Comparison of ENCODE assay signal across 10 cellular contexts in the genomic region with DNA sequence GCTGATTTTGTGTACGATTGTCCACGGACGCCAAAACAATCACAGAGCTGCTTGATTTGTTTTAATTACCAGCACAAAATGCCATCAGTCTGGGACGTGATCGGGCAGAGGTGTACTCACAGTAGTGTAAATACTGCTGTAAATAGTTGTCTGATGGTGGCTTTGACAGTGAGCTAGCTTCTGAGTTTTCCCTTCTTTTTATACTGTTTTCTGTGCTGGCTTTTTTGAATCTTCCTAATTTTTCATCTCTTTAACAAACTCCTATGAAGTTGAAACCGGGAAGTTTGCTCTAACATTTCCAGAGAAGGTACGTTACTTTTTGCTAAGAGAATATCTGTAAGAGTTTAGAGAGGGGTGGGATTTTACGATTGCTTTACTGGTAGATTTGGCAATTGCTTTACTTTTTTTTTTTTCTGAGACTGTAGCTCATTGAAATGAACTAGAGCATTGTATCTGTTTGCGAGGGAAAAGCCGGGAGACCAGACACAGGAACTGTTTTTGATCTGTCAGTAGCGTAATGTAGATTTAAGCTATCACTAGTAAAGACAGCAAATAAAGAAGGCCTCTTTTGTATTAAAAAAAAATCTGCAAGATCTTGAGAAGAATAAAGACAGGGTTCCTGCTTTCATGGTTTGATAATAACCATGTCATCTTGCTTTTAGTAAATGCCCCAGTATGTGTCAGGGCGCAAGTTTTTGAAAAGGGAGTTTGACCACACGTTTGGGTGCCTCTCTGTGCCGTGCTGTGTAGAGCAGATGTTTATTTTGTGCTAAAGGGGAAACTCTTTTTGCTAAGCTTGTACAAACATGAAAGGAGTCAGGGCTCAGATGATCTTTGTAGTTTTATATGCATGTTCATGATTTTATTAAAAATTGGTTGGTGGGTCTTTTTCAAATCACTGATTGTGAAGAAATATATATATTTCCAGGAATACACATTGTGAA. TPM values are rescaled to one million over a fixed set of nuclear protein-coding genes. Genes with fewer than 3 reads are reported as not detected.
DNase-seq lines count a peak whose midpoint lies in the region; ATAC-seq and TF ChIP-seq lines count a peak whose summit lies in the region.
"Had no signal": no experiment of that assay in that cellular context is flagged by ENCODE, and none has a peak within 500 bp of the region (broad histone marks: within the 10 kb centered on the region; RNA-seq: fewer than 3 reads in every experiment).

No MANE protein-coding gene starts in this region.

- no peaks in the 10 kb centered on the region for H3K9me2 ChIP-seq in SK-N-SH

- H2AK5ac ChIP-seq in mesendoderm (ENCODE audit: low read length), result no peak overlapping the region

- H3K79me2 ChIP-seq in mesendoderm (ENCODE audit: control insufficient read depth, insufficient read depth, low read length) (no peaks in the 10 kb centered on the region), SK-N-SH (ENCODE audit: insufficient read depth) (no peaks in the 10 kb centered on the region)

- no peak for TF ChIP-seq CTCF in coronary artery (IDR thresholded peaks at IDR 0.05)
- TF ChIP-seq CTCF in SK-N-SH (IDR thresholded peaks at IDR 0.05), result no peak
- TF ChIP-seq CTCF in natural killer cell (IDR thresholded peaks at IDR 0.05), result no peak

- H3K4me1 Mint-ChIP-seq in natural killer cell, result no peaks in the 10 kb centered on the region
- H3K4me1 Mint-ChIP-seq: CD4-positive, CD25-positive, alpha-beta regulatory T cell had no signal

- H3K4me2 ChIP-seq in mesendoderm (ENCODE audit: low read length) (no peak overlapping the region), SK-N-SH (no peak overlapping the region)

- H3K27me3 Mint-ChIP-seq in natural killer cell (ENCODE audit: low read depth in 2 of 2), result no peaks in the 10 kb centered on the region
- H3K27me3 Mint-ChIP-seq: CD4-positive, CD25-positive, alpha-beta regulatory T cell had no signal

- no peaks in the 10 kb centered on the region for H3K36me3 ChIP-seq in mesendoderm (ENCODE audit: control insufficient read depth, insufficient read depth, low read length)
- no peaks in the 10 kb centered on the region for H3K36me3 ChIP-seq in SK-N-SH (replicated peaks in 1 of 2; ENCODE audit: control insufficient read depth in 1 of 2, insufficient read depth in 2 of 2, low read length in 1 of 2)

- H4K20me1 ChIP-seq in SK-N-SH (ENCODE audit: insufficient read depth), result no peaks in the 10 kb centered on the region

- no peaks in the 10 kb centered on the region for H3K27me3 ChIP-seq in mesendoderm (ENCODE audit: insufficient read depth, low read length, poor library complexity)
- H3K27me3 ChIP-seq in SK-N-SH (ENCODE audit: insufficient read depth), result peaks cover 21% of the 10 kb centered on the region; the same call in 1 of the 2 replicates

- POLR2A ChIA-PET in SK-N-SH (lab: Yijun Ruan, JAX), result no interaction called here

- TF ChIP-seq RAD21 in SK-N-SH (IDR thresholded peaks at IDR 0.05; ENCODE audit: low read length), result no peak

- no peaks in the 10 kb centered on the region for H3F3A ChIP-seq in SK-N-SH (replicated peaks; ENCODE audit: insufficient read depth)

- no peak overlapping the region for H3K27ac Mint-ChIP-seq in natural killer cell
- H3K27ac Mint-ChIP-seq: CD4-positive, CD25-positive, alpha-beta regulatory T cell had no signal

- H2AFZ ChIP-seq in SK-N-SH (ENCODE audit: low read depth), result no peak overlapping the region

- ATAC-seq in Right ventricle myocardium inferior (no peak), Right ventricle myocardium superior (ENCODE audit: poor library complexity) (no peak), HG03571 (IDR thresholded peaks at IDR 0.05; ENCODE audit: unreplicated experiment) (no peak), natural killer cell (no peak)

- H3K18ac ChIP-seq in mesendoderm (ENCODE audit: low read length), result no peak overlapping the region

- no peak for TF ChIP-seq EP300 in SK-N-SH (IDR thresholded peaks at IDR 0.05; ENCODE audit: borderline replicate concordance in 1 of 2, low read depth in 1 of 2, low read length in 1 of 2)

- no peaks in the 10 kb centered on the region for H3K36me3 Mint-ChIP-seq in natural killer cell
- H3K36me3 Mint-ChIP-seq: CD4-positive, CD25-positive, alpha-beta regulatory T cell had no signal

- H3K9ac ChIP-seq in mesendoderm (ENCODE audit: low read length), result no peak overlapping the region
- no peak overlapping the region for H3K9ac ChIP-seq in SK-N-SH

- H3K9me3 Mint-ChIP-seq in natural killer cell, result peaks cover 3 to 5% of the 10 kb centered on the region in 2 donors
- H3K9me3 Mint-ChIP-seq: CD4-positive, CD25-positive, alpha-beta regulatory T cell had no signal

- peak overlapping the region; percentile 66 for H3K56ac ChIP-seq in mesendoderm (ENCODE audit: low read length)

- CTCF ChIA-PET in SK-N-SH (lab: Yijun Ruan, JAX), result interaction anchor here (1.0 to 1.2 kb wide), 3 partner anchors 8 to 32 kb away, joined by 3 read pairs; no protein-coding TSS in a partner anchor

- no peak overlapping the region for H3K23ac ChIP-seq in mesendoderm (ENCODE audit: low read length)

- no peak overlapping the region for H2BK15ac ChIP-seq in mesendoderm (replicated peaks; ENCODE audit: low read depth)

- H3K4ac ChIP-seq in mesendoderm (ENCODE audit: low read depth, low read length), result no peak overlapping the region

- H2BK120ac ChIP-seq in mesendoderm (ENCODE audit: low read depth, low read length), result no peak overlapping the region

- H2BK5ac ChIP-seq in mesendoderm (ENCODE audit: low read length), result no peak overlapping the region

- peak; percentile 37 for DNase-seq in Right ventricle myocardium inferior (ENCODE audit: missing footprints)
- DNase-seq in Right ventricle myocardium superior, result no peak
- no peak for DNase-seq in coronary artery (ENCODE audit: low spot score)
- no peak for DNase-seq in mesendoderm
- DNase-seq in SK-N-SH, result no peak
- no peak for DNase-seq in natural killer cell
- DNase-seq in activated CD4-positive, alpha-beta T cell treated with anti-CD3 and anti-CD28 coated beads for 48 hours, result no peak
- DNase-seq: CD4-positive, CD25-positive, alpha-beta regulatory T cell had no signal

- H3K27ac ChIP-seq in coronary artery (peak overlapping the region in 1 of 2 donors; percentile 54), mesendoderm (ENCODE audit: low read depth, low read length) (no peak overlapping the region), SK-N-SH (ENCODE audit: low read depth in 2 of 2, low read length in 1 of 2) (no peak overlapping the region)
- H3K27ac ChIP-seq: RWPE1 had no signal

- H3K79me1 ChIP-seq in mesendoderm (ENCODE audit: low read length), result no peaks in the 10 kb centered on the region

- WGBS in mesendoderm (ENCODE audit: extremely low coverage, insufficient coverage, low lambda C conversion rate), result no CpG with 5 or more reads among the region's 14 CpGs
- 2% methylated on average over 14 of the region's 14 CpGs for WGBS in SK-N-SH (ENCODE audit: low lambda C conversion rate)

- no peak overlapping the region for H4K8ac ChIP-seq in mesendoderm (ENCODE audit: low read depth, low read length)

- H4K5ac ChIP-seq in mesendoderm (ENCODE audit: low read length), result no peak overlapping the region

- H3K4me3 Mint-ChIP-seq in natural killer cell, result no peak overlapping the region
- H3K4me3 Mint-ChIP-seq: CD4-positive, CD25-positive, alpha-beta regulatory T cell had no signal

- no peaks in the 10 kb centered on the region for H3K9me3 ChIP-seq in SK-N-SH

- H3K4me1 ChIP-seq in mesendoderm (ENCODE audit: control insufficient read depth, low read depth, low read length) (peaks cover 11% of the 10 kb centered on the region), SK-N-SH (ENCODE audit: control insufficient read depth in 1 of 2, insufficient read depth in 2 of 2, low read depth in 1 of 2, low read length in 1 of 2) (no peaks in the 10 kb centered on the region)

- peak overlapping the region; percentile 49 for H3K4me3 ChIP-seq in coronary artery
- H3K4me3 ChIP-seq in mesendoderm (ENCODE audit: low read length), result no peak overlapping the region
- H3K4me3 ChIP-seq in SK-N-SH (ENCODE audit: low read depth in 2 of 2, low read length in 1 of 2), result no peak overlapping the region

- intact Hi-C loops in Right ventricle myocardium inferior (cut with DNase I), result no loop called here
- intact Hi-C loops in Right ventricle myocardium superior (cut with DNase I), result loop anchor here (10.0 kb wide), 1 partner anchor 331 kb away; no protein-coding TSS in a partner anchor
- intact Hi-C loops in natural killer cell (cut with micrococcal nuclease), result no loop called here

TF ChIP-seq in SK-N-SH, 30 proteins besides CTCF, POLR2A, EP300 and RAD21 (continues in another document):
- TF ChIP-seq, protein P1, sequence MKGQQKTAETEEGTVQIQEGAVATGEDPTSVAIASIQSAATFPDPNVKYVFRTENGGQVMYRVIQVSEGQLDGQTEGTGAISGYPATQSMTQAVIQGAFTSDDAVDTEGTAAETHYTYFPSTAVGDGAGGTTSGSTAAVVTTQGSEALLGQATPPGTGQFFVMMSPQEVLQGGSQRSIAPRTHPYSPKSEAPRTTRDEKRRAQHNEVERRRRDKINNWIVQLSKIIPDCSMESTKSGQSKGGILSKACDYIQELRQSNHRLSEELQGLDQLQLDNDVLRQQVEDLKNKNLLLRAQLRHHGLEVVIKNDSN (IDR thresholded peaks at IDR 0.05; ENCODE audit: borderline replicate concordance, low read depth), result no peak
- TF ChIP-seq RCOR1 (IDR thresholded peaks at IDR 0.05; ENCODE audit: low read length), result no peak
- TF ChIP-seq GABPA (IDR thresholded peaks at IDR 0.05; ENCODE audit: low read depth), result no peak
- no peak for TF ChIP-seq MAX (IDR thresholded peaks at IDR 0.05; ENCODE audit: low read depth)
- TF ChIP-seq, protein P2, sequence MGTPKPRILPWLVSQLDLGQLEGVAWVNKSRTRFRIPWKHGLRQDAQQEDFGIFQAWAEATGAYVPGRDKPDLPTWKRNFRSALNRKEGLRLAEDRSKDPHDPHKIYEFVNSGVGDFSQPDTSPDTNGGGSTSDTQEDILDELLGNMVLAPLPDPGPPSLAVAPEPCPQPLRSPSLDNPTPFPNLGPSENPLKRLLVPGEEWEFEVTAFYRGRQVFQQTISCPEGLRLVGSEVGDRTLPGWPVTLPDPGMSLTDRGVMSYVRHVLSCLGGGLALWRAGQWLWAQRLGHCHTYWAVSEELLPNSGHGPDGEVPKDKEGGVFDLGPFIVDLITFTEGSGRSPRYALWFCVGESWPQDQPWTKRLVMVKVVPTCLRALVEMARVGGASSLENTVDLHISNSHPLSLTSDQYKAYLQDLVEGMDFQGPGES (IDR thresholded peaks at IDR 0.05; ENCODE audit: low read depth, low read length), result no peak

RNA-seq across cellular contexts. Expression of gene FOXP2, which starts 0.7 kb away (rescaled TPM):
- total RNA-seq in Right ventricle myocardium inferior, result 2.4 TPM
- 2.3 TPM for total RNA-seq in Right ventricle myocardium superior
- 0.14 TPM for polyA plus RNA-seq in mesendoderm (2013, experiment 1 of 2)
- 0.10 TPM for polyA plus RNA-seq in mesendoderm (2013, experiment 2 of 2)
- not detected in 2 replicates for polyA plus RNA-seq in SK-N-SH (2012; rRNA removed)
- polyA plus RNA-seq in SK-N-SH (2012; cell fraction: cytosol; rRNA removed), result not detected in 2 replicates
- polyA plus RNA-seq in SK-N-SH (2012; cell fraction: nucleus; rRNA removed), result not detected in 2 replicates
- not detected for total RNA-seq in natural killer cell
- total RNA-seq: CD4-positive, CD25-positive, alpha-beta regulatory T cell had no signal
- polyA plus RNA-seq: CD4-positive, CD25-positive, alpha-beta regulatory T cell had no signal
